In the genomic region with DNA sequence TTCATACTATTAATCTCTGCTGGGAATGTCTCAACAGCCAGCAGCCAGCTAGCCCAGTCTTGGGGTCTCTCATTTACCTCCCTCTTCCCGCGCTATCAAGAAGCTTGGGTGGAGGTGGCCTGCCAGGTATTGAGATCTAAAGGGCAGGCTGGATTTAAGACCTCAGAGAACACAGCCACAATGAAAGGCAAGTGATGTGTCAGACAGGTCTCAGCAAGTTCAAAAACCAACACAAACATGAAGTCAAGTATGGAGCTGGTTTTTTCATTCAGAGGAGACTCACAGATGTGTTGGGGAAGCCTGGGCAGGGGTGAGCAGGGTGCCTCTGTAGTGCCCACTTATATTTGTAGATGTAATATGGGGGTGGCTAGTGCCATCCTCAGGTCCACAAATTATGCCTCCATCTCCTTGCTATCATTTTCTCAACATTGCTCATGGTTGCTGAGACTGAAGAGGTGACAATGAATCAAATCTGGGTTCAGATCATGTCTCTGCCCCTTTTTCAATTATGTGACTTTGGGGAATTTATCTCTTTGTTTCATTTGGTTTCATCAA, we compare ENCODE assay signal across 1 cellular context.
TF ChIP-seq lines count a peak whose summit lies in the region.

No MANE protein-coding gene starts in this region.

TF ChIP-seq in IMR-90, 13 proteins besides CTCF, POLR2A, EP300 and RAD21 (continued from another document):
- TF ChIP-seq, protein P1, sequence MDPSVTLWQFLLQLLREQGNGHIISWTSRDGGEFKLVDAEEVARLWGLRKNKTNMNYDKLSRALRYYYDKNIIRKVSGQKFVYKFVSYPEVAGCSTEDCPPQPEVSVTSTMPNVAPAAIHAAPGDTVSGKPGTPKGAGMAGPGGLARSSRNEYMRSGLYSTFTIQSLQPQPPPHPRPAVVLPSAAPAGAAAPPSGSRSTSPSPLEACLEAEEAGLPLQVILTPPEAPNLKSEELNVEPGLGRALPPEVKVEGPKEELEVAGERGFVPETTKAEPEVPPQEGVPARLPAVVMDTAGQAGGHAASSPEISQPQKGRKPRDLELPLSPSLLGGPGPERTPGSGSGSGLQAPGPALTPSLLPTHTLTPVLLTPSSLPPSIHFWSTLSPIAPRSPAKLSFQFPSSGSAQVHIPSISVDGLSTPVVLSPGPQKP (IDR thresholded peaks at IDR 0.05; ENCODE audit: borderline replicate concordance, low read depth, low read length) = no peak
- TF ChIP-seq CEBPB (IDR thresholded peaks at IDR 0.05; ENCODE audit: low read depth, low read length) = no peak
- TF ChIP-seq MAFK (IDR thresholded peaks at IDR 0.05; ENCODE audit: low read depth, low read length) = no peak
- no peak for TF ChIP-seq RCOR1 (IDR thresholded peaks at IDR 0.05; ENCODE audit: insufficient replicate concordance, low read length)
- no peak for TF ChIP-seq MAZ (IDR thresholded peaks at IDR 0.05; ENCODE audit: borderline replicate concordance, low read depth, low read length)
